2 cellular contexts compared by ENCODE assay signal in genomic region chr1:201518105-201518504, GRCh38.
TF ChIP-seq lines count a peak whose summit lies in the region.

No MANE protein-coding gene starts in this region.

TF ChIP-seq in H1, 55 proteins besides CTCF, POLR2A, EP300 and RAD21:
- TF ChIP-seq BCL11A (IDR thresholded peaks at IDR 0.05; ENCODE audit: low read depth in 2 of 2, low read length in 2 of 2) (no peak), NRF1 (IDR thresholded peaks at IDR 0.05; ENCODE audit: low read depth, low read length) (no peak), ATF3 (IDR thresholded peaks at IDR 0.05; ENCODE audit: insufficient read depth, low read depth, low read length) (no peak), ZNF274 (IDR thresholded peaks at IDR 0.05; ENCODE audit: borderline replicate concordance, extremely low read depth, low read length) (no peak), ATF2 (IDR thresholded peaks at IDR 0.05; ENCODE audit: low read length) (no peak), RNF2 (IDR thresholded peaks at IDR 0.05; ENCODE audit: borderline replicate concordance, low read depth, low read length, missing control alignments, poor library complexity, severe bottlenecking) (no peak), SAP30 (IDR thresholded peaks at IDR 0.05; ENCODE audit: insufficient read depth, insufficient replicate concordance, low read length) (no peak), POLR2AphosphoS5 (IDR thresholded peaks at IDR 0.05; ENCODE audit: low read depth, low read length) (no peak), JUN (IDR thresholded peaks at IDR 0.05; ENCODE audit: low read depth, low read length) (no peak), POU5F1 (IDR thresholded peaks at IDR 0.05; ENCODE audit: low read depth, low read length) (no peak), EZH2 (IDR thresholded peaks at IDR 0.05; ENCODE audit: low read depth, low read length, severe bottlenecking) (no peak), CBX5 (IDR thresholded peaks at IDR 0.05; ENCODE audit: low read depth, low read length) (no peak), SIRT6 (IDR thresholded peaks at IDR 0.05; ENCODE audit: low read length) (no peak), EGR1 (IDR thresholded peaks at IDR 0.05; ENCODE audit: borderline replicate concordance, low read depth, low read length) (no peak), RFX5 (IDR thresholded peaks at IDR 0.05; ENCODE audit: borderline replicate concordance, low read depth, low read length) (no peak), RXRA (IDR thresholded peaks at IDR 0.05; ENCODE audit: insufficient read depth, low read depth, low read length) (no peak), HDAC6 (IDR thresholded peaks at IDR 0.05; ENCODE audit: low read depth, low read length) (no peak), CEBPB (IDR thresholded peaks at IDR 0.05; ENCODE audit: low read depth, low read length) (no peak), TAF7 (optimal IDR thresholded peaks at IDR 0.05; ENCODE audit: borderline replicate concordance, low read depth, low read length) (no peak), TEAD4 (IDR thresholded peaks at IDR 0.05; ENCODE audit: low read depth, low read length) (no peak)

TF ChIP-seq in GM23338, 12 proteins besides CTCF, POLR2A, EP300 and RAD21:
- TF ChIP-seq POLR2AphosphoS5 (IDR thresholded peaks at IDR 0.05; ENCODE audit: low read depth) = no peak
- TF ChIP-seq REST (IDR thresholded peaks at IDR 0.05; ENCODE audit: unreplicated experiment) = no peak
- TF ChIP-seq ZNF114 (CRISPR knock-in tag; IDR thresholded peaks at IDR 0.05) = no peak
- no peak for TF ChIP-seq NANOG (IDR thresholded peaks at IDR 0.05; ENCODE audit: borderline replicate concordance)
- no peak for TF ChIP-seq ZNF331 (CRISPR knock-in tag; IDR thresholded peaks at IDR 0.05; ENCODE audit: low read depth)
- TF ChIP-seq JUNB (IDR thresholded peaks at IDR 0.05; ENCODE audit: unreplicated experiment) = no peak
- no peak for TF ChIP-seq ZNF462 (CRISPR knock-in tag; IDR thresholded peaks at IDR 0.05)
- TF ChIP-seq ETS1 (IDR thresholded peaks at IDR 0.05) = no peak
- TF ChIP-seq EZH2 (IDR thresholded peaks at IDR 0.05; ENCODE audit: low read depth, unreplicated experiment) = no peak
- TF ChIP-seq STAT1 (IDR thresholded peaks at IDR 0.05; ENCODE audit: unreplicated experiment) = no peak
- no peak for TF ChIP-seq EZH2phosphoT487 (IDR thresholded peaks at IDR 0.05; ENCODE audit: unreplicated experiment)
- no peak for TF ChIP-seq CREB1 (CRISPR knock-in tag; IDR thresholded peaks at IDR 0.05; ENCODE audit: low read depth)
TF ChIP-seq in GM23338: peak in this region for 0.
